In the genomic region with DNA sequence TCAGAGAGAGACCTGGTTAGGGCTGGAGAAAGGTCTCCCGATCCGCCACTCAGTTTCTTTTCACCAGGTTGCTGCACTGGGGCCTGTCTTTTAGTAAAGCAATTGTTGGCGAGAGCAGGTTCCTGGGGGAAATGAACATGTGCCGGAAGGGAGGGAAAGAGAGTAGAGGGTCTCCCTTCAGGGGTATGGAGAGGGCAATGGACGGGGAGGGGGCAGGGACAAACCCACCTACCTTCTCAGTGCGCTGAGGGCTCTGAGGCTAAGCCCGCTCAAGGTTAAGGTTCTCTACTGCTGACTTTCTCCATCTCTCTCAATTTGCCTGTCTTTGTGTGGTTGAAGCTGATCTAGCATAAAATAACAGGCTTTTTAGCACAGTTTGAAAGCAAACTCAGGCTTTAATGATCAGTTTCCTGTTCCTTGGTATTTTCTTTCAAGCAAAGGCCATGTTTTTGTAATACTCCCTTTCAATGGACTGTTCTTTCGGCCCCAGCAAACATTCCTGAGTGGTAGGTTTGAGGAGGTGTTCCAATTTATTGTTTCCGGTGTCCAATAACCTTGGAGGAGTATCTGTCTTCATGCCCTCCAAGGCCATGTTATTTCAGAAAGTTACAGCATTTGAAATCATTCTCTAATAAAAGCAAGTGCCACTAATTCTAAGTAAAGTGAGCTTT, we compare ENCODE assay signal across 2 cellular contexts.
TF ChIP-seq lines count a peak whose summit lies in the region.

No MANE protein-coding gene starts in this region.

TF ChIP-seq in WTC11, 78 proteins besides CTCF, POLR2A, EP300 and RAD21:
- TF ChIP-seq SMAD4 (CRISPR knock-in tag; IDR thresholded peaks at IDR 0.05) (no peak), ELF4 (CRISPR knock-in tag; IDR thresholded peaks at IDR 0.05; ENCODE audit: low read depth) (no peak), FOXK1 (CRISPR knock-in tag; IDR thresholded peaks at IDR 0.05) (no peak), ATF1 (CRISPR knock-in tag; IDR thresholded peaks at IDR 0.05) (no peak)
- TF ChIP-seq, protein P1, sequence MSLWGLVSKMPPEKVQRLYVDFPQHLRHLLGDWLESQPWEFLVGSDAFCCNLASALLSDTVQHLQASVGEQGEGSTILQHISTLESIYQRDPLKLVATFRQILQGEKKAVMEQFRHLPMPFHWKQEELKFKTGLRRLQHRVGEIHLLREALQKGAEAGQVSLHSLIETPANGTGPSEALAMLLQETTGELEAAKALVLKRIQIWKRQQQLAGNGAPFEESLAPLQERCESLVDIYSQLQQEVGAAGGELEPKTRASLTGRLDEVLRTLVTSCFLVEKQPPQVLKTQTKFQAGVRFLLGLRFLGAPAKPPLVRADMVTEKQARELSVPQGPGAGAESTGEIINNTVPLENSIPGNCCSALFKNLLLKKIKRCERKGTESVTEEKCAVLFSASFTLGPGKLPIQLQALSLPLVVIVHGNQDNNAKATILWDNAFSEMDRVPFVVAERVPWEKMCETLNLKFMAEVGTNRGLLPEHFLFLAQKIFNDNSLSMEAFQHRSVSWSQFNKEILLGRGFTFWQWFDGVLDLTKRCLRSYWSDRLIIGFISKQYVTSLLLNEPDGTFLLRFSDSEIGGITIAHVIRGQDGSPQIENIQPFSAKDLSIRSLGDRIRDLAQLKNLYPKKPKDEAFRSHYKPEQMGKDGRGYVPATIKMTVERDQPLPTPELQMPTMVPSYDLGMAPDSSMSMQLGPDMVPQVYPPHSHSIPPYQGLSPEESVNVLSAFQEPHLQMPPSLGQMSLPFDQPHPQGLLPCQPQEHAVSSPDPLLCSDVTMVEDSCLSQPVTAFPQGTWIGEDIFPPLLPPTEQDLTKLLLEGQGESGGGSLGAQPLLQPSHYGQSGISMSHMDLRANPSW (CRISPR knock-in tag; conservative IDR thresholded peaks at IDR 0.05; ENCODE audit: low read depth), result no peak
- TF ChIP-seq, protein P2, sequence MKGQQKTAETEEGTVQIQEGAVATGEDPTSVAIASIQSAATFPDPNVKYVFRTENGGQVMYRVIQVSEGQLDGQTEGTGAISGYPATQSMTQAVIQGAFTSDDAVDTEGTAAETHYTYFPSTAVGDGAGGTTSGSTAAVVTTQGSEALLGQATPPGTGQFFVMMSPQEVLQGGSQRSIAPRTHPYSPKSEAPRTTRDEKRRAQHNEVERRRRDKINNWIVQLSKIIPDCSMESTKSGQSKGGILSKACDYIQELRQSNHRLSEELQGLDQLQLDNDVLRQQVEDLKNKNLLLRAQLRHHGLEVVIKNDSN (CRISPR knock-in tag; IDR thresholded peaks at IDR 0.05), result no peak
- TF ChIP-seq, protein P3, sequence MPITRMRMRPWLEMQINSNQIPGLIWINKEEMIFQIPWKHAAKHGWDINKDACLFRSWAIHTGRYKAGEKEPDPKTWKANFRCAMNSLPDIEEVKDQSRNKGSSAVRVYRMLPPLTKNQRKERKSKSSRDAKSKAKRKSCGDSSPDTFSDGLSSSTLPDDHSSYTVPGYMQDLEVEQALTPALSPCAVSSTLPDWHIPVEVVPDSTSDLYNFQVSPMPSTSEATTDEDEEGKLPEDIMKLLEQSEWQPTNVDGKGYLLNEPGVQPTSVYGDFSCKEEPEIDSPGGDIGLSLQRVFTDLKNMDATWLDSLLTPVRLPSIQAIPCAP (CRISPR knock-in tag; IDR thresholded peaks at IDR 0.05), result no peak

TF ChIP-seq in endothelial cell of umbilical vein, 7 proteins besides CTCF, POLR2A, EP300 and RAD21:
- no peak for TF ChIP-seq JUN (IDR thresholded peaks at IDR 0.05; ENCODE audit: borderline replicate concordance, insufficient read depth, insufficient read length, low read depth)
- no peak for TF ChIP-seq GATA2 (IDR thresholded peaks at IDR 0.05; ENCODE audit: insufficient read depth, insufficient read length, low read depth, low read length)
- TF ChIP-seq, protein P4, sequence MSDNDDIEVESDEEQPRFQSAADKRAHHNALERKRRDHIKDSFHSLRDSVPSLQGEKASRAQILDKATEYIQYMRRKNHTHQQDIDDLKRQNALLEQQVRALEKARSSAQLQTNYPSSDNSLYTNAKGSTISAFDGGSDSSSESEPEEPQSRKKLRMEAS (IDR thresholded peaks at IDR 0.05; ENCODE audit: insufficient read depth, insufficient read length), result no peak
- TF ChIP-seq EZH2 (IDR thresholded peaks at IDR 0.05; ENCODE audit: borderline replicate concordance, low read depth, low read length, severe bottlenecking), result no peak
- no peak for TF ChIP-seq MYC (IDR thresholded peaks at IDR 0.05; ENCODE audit: low read depth, low read length)
- TF ChIP-seq FOS (IDR thresholded peaks at IDR 0.05; ENCODE audit: borderline replicate concordance, insufficient read depth, low read length), result no peak
- TF ChIP-seq POLR2AphosphoS5 (IDR thresholded peaks at IDR 0.05; ENCODE audit: insufficient read depth, low read depth, low read length), result no peak
TF ChIP-seq in endothelial cell of umbilical vein: peak in this region for 0.
